In genomic region chr2:108448678-108449409, GRCh38 we compare ENCODE assay signal across 8 cellular contexts. TPM values are rescaled to one million over a fixed set of nuclear protein-coding genes. Genes with fewer than 3 reads are reported as not detected.
DNase-seq lines count a peak whose midpoint lies in the region; ATAC-seq and TF ChIP-seq lines count a peak whose summit lies in the region.

A gene with protein sequence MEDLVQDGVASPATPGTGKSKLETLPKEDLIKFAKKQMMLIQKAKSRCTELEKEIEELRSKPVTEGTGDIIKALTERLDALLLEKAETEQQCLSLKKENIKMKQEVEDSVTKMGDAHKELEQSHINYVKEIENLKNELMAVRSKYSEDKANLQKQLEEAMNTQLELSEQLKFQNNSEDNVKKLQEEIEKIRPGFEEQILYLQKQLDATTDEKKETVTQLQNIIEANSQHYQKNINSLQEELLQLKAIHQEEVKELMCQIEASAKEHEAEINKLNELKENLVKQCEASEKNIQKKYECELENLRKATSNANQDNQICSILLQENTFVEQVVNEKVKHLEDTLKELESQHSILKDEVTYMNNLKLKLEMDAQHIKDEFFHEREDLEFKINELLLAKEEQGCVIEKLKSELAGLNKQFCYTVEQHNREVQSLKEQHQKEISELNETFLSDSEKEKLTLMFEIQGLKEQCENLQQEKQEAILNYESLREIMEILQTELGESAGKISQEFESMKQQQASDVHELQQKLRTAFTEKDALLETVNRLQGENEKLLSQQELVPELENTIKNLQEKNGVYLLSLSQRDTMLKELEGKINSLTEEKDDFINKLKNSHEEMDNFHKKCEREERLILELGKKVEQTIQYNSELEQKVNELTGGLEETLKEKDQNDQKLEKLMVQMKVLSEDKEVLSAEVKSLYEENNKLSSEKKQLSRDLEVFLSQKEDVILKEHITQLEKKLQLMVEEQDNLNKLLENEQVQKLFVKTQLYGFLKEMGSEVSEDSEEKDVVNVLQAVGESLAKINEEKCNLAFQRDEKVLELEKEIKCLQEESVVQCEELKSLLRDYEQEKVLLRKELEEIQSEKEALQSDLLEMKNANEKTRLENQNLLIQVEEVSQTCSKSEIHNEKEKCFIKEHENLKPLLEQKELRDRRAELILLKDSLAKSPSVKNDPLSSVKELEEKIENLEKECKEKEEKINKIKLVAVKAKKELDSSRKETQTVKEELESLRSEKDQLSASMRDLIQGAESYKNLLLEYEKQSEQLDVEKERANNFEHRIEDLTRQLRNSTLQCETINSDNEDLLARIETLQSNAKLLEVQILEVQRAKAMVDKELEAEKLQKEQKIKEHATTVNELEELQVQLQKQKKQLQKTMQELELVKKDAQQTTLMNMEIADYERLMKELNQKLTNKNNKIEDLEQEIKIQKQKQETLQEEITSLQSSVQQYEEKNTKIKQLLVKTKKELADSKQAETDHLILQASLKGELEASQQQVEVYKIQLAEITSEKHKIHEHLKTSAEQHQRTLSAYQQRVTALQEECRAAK (N-terminal part only) (plus strand): TSS chr2:108449206. CDS start chr2:108449275, 69 bp downstream.

- no peaks in the 10 kb centered on the region for H3K9me3 ChIP-seq in CD4-positive, alpha-beta memory T cell (ENCODE audit: control insufficient read depth in 1 of 2, low read length in 2 of 2)

- peaks cover 25% of the 10 kb centered on the region for H3K36me3 ChIP-seq in CD4-positive, alpha-beta memory T cell (ENCODE audit: insufficient read depth, low read length)

- TF ChIP-seq CTCF in dorsolateral prefrontal cortex (IDR thresholded peaks at IDR 0.05 in 54 of 56, conservative IDR thresholded peaks at IDR 0.05 in 2 of 56; ENCODE audit: low read depth in 1 of 56, partially characterized antibody in 56 of 56) (peak in 13 of 56 donors; percentile 7 to 54 (median 20)), lower leg skin (IDR thresholded peaks at IDR 0.05) (peak in 1 of 3 donors; percentile 72)

- peak within 1 kb of the TSS; percentile 95 to 100 (median 98) for H3K4me3 Mint-ChIP-seq in CD4-positive, alpha-beta memory T cell

- H3K27me3 Mint-ChIP-seq in CD4-positive, alpha-beta memory T cell = no peaks in the 10 kb centered on the region

- peaks cover 22 to 41% of the 10 kb centered on the region in 2 donors for H3K36me3 Mint-ChIP-seq in CD4-positive, alpha-beta memory T cell

- H3K4me3 ChIP-seq in CD4-positive, alpha-beta memory T cell (ENCODE audit: low read length in 2 of 2) = peak within 1 kb of the TSS; percentile 83 to 100
- H3K4me3 ChIP-seq in dorsolateral prefrontal cortex = peak within 1 kb of the TSS; percentile 61 to 99 (median 93)
- peak within 1 kb of the TSS; percentile 83 for H3K4me3 ChIP-seq in lower leg skin (ENCODE audit: low read depth, poor library complexity, severe bottlenecking)

- H3K9me3 Mint-ChIP-seq in CD4-positive, alpha-beta memory T cell = no peaks in the 10 kb centered on the region

- CTCF ChIA-PET in CD4-positive, alpha-beta memory T cell (lab: Charles Lee; ENCODE audit: partially characterized antibody) = no interaction called here

- H3K27me3 ChIP-seq in CD4-positive, alpha-beta memory T cell (ENCODE audit: insufficient read depth, low read length) = no peaks in the 10 kb centered on the region
- H3K27me3 ChIP-seq in dorsolateral prefrontal cortex = no peaks in the 10 kb centered on the region

- intact Hi-C loops in CD4-positive, alpha-beta memory T cell (cut with micrococcal nuclease) = loop anchor here (1.0 to 5.0 kb wide), 4 partner anchors 85 to 583 kb away; partner anchors contain the start of genes LIMS1 and RANBP2
- intact Hi-C loops in dorsolateral prefrontal cortex (cut with DNase I) (loop anchor here (5.0 to 10.0 kb wide), 3 partner anchors 83 to 136 kb away; partner anchors contain the start of gene LIMS1 (in 2 of the 2)), lower leg skin (cut with DNase I; ENCODE audit: low total_unique reads) (no loop called here)

- peak within 1 kb of the TSS; percentile 97 for H3K27ac ChIP-seq in CD4-positive, alpha-beta memory T cell (ENCODE audit: low read depth, low read length)
- H3K27ac ChIP-seq in dorsolateral prefrontal cortex = peak within 1 kb of the TSS; percentile 31 to 95 (median 84)

- H3K27ac Mint-ChIP-seq in CD4-positive, alpha-beta memory T cell = peak within 1 kb of the TSS; percentile 98 to 100 (median 99)

- H3K4me1 ChIP-seq in CD4-positive, alpha-beta memory T cell (ENCODE audit: insufficient read depth, low read length) = peaks cover 32% of the 10 kb centered on the region

- TF ChIP-seq POLR2A in lower leg skin (IDR thresholded peaks at IDR 0.05) = no peak

- 1% methylated on average over 23 to 38 of the region's 55 CpGs for WGBS in lower leg skin, 2 donors

- ATAC-seq in GM19455 (IDR thresholded peaks at IDR 0.05; ENCODE audit: unreplicated experiment) = peak; percentile 99

- peaks cover 20 to 50% (median 34%) of the 10 kb centered on the region in 4 donors for H3K4me1 Mint-ChIP-seq in CD4-positive, alpha-beta memory T cell

- peak; percentile 96 to 97 (median 96) for DNase-seq in CD4-positive, alpha-beta memory T cell
- DNase-seq in HK-2 (ENCODE audit: unreplicated experiment) (peak; percentile 94), NCI-H82 treated with DMSO at 0.1 percent for 48 hours (lab: John Stamatoyannopoulos, UW; ENCODE audit: unreplicated experiment) (peak; percentile 81), dorsolateral prefrontal cortex (peak; percentile 83 to 97 (median 96)), lower leg skin (ENCODE audit: low spot score in 2 of 2) (peak; percentile 95 to 99)
- DNase-seq in activated CD4-positive, alpha-beta T cell treated with anti-CD3 and anti-CD28 coated beads, Interleukin-2, amount 50 U/mL, for 48 hours = peak; percentile 94 to 97
- peak; percentile 93 to 95 for DNase-seq in stimulated activated CD4-positive, alpha-beta T cell treated with anti-CD3 and anti-CD28 coated beads, Interleukin-4, amount 100 ng/mL, for 4 hours

- POLR2A ChIA-PET in CD4-positive, alpha-beta memory T cell (lab: Charles Lee; ENCODE audit: partially characterized antibody) = interaction anchor here (0.6 to 2.2 kb wide), 11 partner anchors 9 to 270 kb away, joined by 3 to 13 read pairs (median 4); partner anchors contain the start of genes LIMS1 and RANBP2

RNA-seq across cellular contexts. Expression of the gene that starts here (rescaled TPM):
- 100 to 1,000 TPM; 209 to 232 TPM for total RNA-seq in CD4-positive, alpha-beta memory T cell
- 10 to 100 TPM; 13.7 to 96.6 TPM for polyA plus RNA-seq in CD4-positive, alpha-beta memory T cell
- total RNA-seq in dorsolateral prefrontal cortex (100 to 1,000 TPM in 50 of 120 experiments, 10 to 100 TPM in 70; 60.6 to 126 (median 96.4) TPM), lower leg skin (10 to 100 TPM; 19.6 to 39.5 (median 21.8) TPM)

Comparison
In these comparisons a context has a peak if more than half of its experiments do, and no peak if none do; other contexts are left out.
1. Peak in every context shown above with its lines: DNase-seq, ATAC-seq, H3K4me3 ChIP-seq and H3K27ac ChIP-seq.